Comparison of ENCODE assay signal across 1 cellular context in genomic region chr2:235707411-235708096, GRCh38.
TF ChIP-seq lines count a peak whose summit lies in the region.

No MANE protein-coding gene starts in this region.

TF ChIP-seq in H1, 55 proteins besides CTCF, POLR2A, EP300 and RAD21:
- TF ChIP-seq RFX5 (IDR thresholded peaks at IDR 0.05; ENCODE audit: borderline replicate concordance, low read depth, low read length) (no peak), TCF12 (IDR thresholded peaks at IDR 0.05; ENCODE audit: low read depth, low read length) (no peak), CREB1 (IDR thresholded peaks at IDR 0.05) (no peak), SP1 (IDR thresholded peaks at IDR 0.05; ENCODE audit: low read depth, low read length) (no peak), TBP (IDR thresholded peaks at IDR 0.05; ENCODE audit: low read depth, low read length) (no peak), SAP30 (IDR thresholded peaks at IDR 0.05; ENCODE audit: insufficient read depth, insufficient replicate concordance, low read length) (no peak), SIRT6 (IDR thresholded peaks at IDR 0.05; ENCODE audit: low read length) (no peak), KDM1A (IDR thresholded peaks at IDR 0.05; ENCODE audit: borderline replicate concordance, low read length) (no peak), FOSL1 (IDR thresholded peaks at IDR 0.05; ENCODE audit: insufficient read depth, low read depth, low read length) (no peak), TAF1 (IDR thresholded peaks at IDR 0.05; ENCODE audit: low read depth, low read length) (no peak), RBBP5 (IDR thresholded peaks at IDR 0.05; ENCODE audit: borderline replicate concordance, low read depth, low read length) (no peak), CHD2 (IDR thresholded peaks at IDR 0.05; ENCODE audit: low read length) (no peak), TAF7 (optimal IDR thresholded peaks at IDR 0.05; ENCODE audit: borderline replicate concordance, low read depth, low read length) (no peak)
